Comparison of ENCODE assay signal across 23 cellular contexts in the genomic region with DNA sequence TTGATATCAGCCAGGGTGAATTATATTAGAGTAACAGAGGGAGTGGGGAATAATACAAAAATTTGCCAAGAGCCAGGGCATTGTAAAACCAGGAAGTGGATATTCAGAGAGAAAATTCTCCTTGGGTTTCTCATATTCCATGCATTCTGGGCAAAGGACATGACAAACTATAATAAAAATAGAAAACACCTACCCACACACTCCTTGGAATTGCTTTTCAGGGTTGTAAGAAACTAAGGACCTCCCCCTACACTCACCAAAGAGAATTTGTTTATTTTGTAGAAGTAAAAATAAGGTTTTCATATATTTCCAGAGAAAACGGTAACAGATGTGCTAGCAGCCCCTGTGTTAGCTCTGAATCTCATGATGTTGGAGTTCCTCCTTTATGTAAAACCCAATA.
"Had no signal": no experiment of that assay in that cellular context is flagged by ENCODE, and none has a peak within 500 bp of the region (broad histone marks: within the 10 kb centered on the region; RNA-seq: fewer than 3 reads in every experiment).

No MANE protein-coding gene starts in this region.

- H3K36me3 ChIP-seq: brain microvascular endothelial cell, cardiac muscle cell had no signal

- H3K27ac ChIP-seq: brain microvascular endothelial cell, cardiac muscle cell, VCaP had no signal

- H3K27me3 ChIP-seq: brain microvascular endothelial cell, cardiac muscle cell had no signal

- ATAC-seq: activated naive CD4-positive, alpha-beta T cell treated with anti-CD3 and anti-CD28 coated beads, Interleukin-2, amount 50 U/mL, for 72 hours; activated naive CD8-positive, alpha-beta T cell treated with anti-CD3 and anti-CD28 coated beads, Interleukin-2, amount 50 U/mL, for 24 hours; activated T-cell treated with anti-CD3 and anti-CD28 coated beads, Interleukin-2, amount 50 U/mL, for 4 hours; PC-3 had no signal

- DNase-seq: activated CD4-positive, alpha-beta memory T cell treated with anti-CD3 and anti-CD28 coated beads for 36 hours; activated CD4-positive, alpha-beta T cell treated with anti-CD3 and anti-CD28 coated beads, Interleukin-2, amount 10 ng/mL, durations not matched to agents 7 days and 5 days; activated CD4-positive, CD25-positive, alpha-beta regulatory T cell; activated CD8-positive, alpha-beta memory T cell treated with anti-CD3 and anti-CD28 coated beads for 24 hours; activated effector memory CD4-positive, alpha-beta T cell treated with anti-CD3 and anti-CD28 coated beads, Interleukin-2, amount 50 U/mL, for 16 hours; activated naive CD4-positive, alpha-beta T cell treated with Interleukin-2 at 50 U/mL for 16 hours; activated naive CD8-positive, alpha-beta T cell treated with anti-CD3 and anti-CD28 coated beads, Interleukin-2, amount 50 U/mL, for 24 hours; activated T-cell treated with anti-CD3 and anti-CD28 coated beads, Interleukin-2, amount 50 U/mL, for 4 hours; brain microvascular endothelial cell; Karpas-422; MM.1S; NCI-H1105 treated with DMSO at 0.1 percent for 48 hours; NCI-H1436 treated with DMSO at 0.1 percent for 48 hours; NCI-H187; NCI-H2081; NCI-H510A treated with DMSO at 0.1 percent for 48 hours; NCI-H69; PC-3; SHP77 treated with DMSO at 0.1 percent for 48 hours; T-helper 1 cell had no signal

- H3K4me3 ChIP-seq: cardiac muscle cell had no signal
